In the genomic region with DNA sequence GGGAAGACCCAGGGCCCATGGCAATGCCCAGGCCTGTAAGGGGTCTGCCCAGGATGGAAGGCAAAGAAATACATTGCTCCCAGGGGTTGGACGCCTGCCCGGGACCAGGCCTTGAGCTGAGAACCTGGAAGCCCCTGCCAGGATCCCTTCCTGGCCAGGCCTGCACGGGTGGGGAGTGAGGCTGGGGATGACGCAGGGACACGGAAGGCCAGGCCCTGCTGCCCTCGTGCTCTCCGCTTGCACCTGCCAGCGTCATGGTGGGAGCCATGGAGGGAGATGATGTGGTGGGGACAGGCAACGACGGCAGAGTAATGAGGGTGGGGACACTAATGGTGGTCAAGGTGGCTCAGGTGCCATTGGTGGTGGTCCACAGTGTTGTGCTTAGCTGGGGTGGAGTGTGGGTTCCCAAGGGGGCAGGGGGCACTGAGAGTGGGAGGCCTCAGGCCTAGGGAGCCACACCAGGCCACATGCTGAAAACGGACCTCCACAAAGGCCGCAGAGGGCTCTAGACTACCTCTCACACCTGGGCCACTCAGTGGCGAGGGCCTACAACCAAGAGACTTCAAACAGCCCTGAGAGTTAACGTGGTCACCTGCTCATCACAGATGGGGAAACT, we compare ENCODE assay signal across 1 cellular context.
TF ChIP-seq lines count a peak whose summit lies in the region.

No MANE protein-coding gene starts in this region.

TF ChIP-seq in HCT116, 20 proteins besides CTCF, POLR2A, EP300 and RAD21 (continued from another document):
- TF ChIP-seq REST (IDR thresholded peaks at IDR 0.05; ENCODE audit: low read depth) (no peak), EZH2phosphoT487 (IDR thresholded peaks at IDR 0.05; ENCODE audit: borderline replicate concordance) (no peak), JUND (IDR thresholded peaks at IDR 0.05) (no peak), CBX3 (IDR thresholded peaks at IDR 0.05; ENCODE audit: low read depth) (no peak)
